ENCODE assay signal across 19 cellular contexts in genomic region chr7:55642266-55642665, GRCh38.
"Had no signal": no experiment of that assay in that cellular context is flagged by ENCODE, and none has a peak within 500 bp of the region (broad histone marks: within the 10 kb centered on the region; RNA-seq: fewer than 3 reads in every experiment).

No MANE protein-coding gene starts in this region.

- H3K4me2 ChIP-seq: hepatocyte had no signal

- H3K4me1 ChIP-seq: psoas muscle, right atrium auricular region, testis, vagina had no signal

- H3K27ac ChIP-seq: cardiac muscle cell, hepatocyte, psoas muscle, right atrium auricular region, spleen, testis, vagina had no signal

- DNase-seq: activated B cell treated with CpG ODN at 0.5 μM for 24 hours; activated CD4-positive, alpha-beta T cell treated with anti-CD3 and anti-CD28 coated beads for 36 hours; activated CD4-positive, alpha-beta T cell treated with anti-CD3 and anti-CD28 coated beads, Interleukin-2, amount 50 U/mL, for 48 hours; activated naive CD8-positive, alpha-beta T cell treated with anti-CD3 and anti-CD28 coated beads, Interleukin-2, amount 10 ng/mL, durations not matched to agents 7 days and 5 days; activated T-cell treated with anti-CD3 and anti-CD28 coated beads, Interleukin-2, amount 50 U/mL, for 48 hours; amygdala; effector CD4-positive, alpha-beta T cell; glutamatergic neuron; left ventricle myocardium superior; psoas muscle; spleen; stimulated activated CD4-positive, alpha-beta T cell treated with anti-CD3 and anti-CD28 coated beads, Interleukin-4, amount 100 ng/mL, for 1 hour; T1000; testis had no signal

- ATAC-seq: esophagus mucosa, left ventricle myocardium superior, psoas muscle had no signal

- H3K27me3 ChIP-seq: cardiac muscle cell, hepatocyte, right atrium auricular region, spleen, testis, vagina had no signal

- H3K79me2 ChIP-seq: hepatocyte had no signal

- H3K4me3 ChIP-seq: cardiac muscle cell, hepatocyte, psoas muscle, right atrium auricular region, spleen, testis, vagina had no signal

- H2AFZ ChIP-seq: hepatocyte had no signal

- H3K9me3 ChIP-seq: psoas muscle, testis, vagina had no signal

- H3K36me3 ChIP-seq: cardiac muscle cell, right atrium auricular region, spleen, vagina had no signal
